In the genomic region with DNA sequence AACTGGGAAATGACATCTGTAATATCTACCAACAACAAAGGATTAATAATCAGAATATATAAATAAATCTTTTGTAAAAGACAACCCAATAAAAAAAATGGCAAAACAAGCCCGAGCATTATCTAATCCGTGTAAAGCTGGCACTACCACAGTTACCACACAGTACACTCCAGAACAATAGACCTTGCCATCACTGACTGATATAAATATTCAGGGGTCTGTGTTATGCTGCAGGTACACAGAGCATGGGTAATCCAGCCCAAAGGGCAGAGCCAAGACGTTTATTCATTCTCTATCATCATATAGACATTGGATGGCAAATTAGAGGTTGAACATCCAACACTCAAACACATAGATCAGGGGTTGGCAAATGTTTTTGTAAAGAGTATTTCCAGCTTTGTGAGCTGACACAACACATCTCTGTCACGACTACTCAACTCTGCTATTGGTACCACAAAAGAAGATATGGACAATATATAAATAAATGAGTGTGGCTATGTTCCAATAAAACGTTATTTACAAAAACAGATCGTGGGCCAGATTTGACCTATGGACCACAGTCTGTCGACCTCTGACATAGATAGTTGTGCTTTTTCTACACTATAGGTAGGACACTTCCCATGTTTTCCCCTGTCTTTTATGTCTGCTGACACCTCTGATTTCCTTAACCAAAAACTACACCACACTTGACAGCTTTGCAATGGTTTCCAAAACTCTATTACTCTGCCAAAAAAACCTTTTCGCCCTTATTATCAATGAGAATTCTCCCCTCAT, we compare ENCODE assay signal across 22 cellular contexts.
DNase-seq lines count a peak whose midpoint lies in the region; TF ChIP-seq lines count a peak whose summit lies in the region.
"Had no signal": no experiment of that assay in that cellular context is flagged by ENCODE, and none has a peak within 500 bp of the region (broad histone marks: within the 10 kb centered on the region; RNA-seq: fewer than 3 reads in every experiment).

No MANE protein-coding gene starts in this region.

- H3K4me3 ChIP-seq in Loucy (ENCODE audit: low read length, poor library complexity, severe bottlenecking) = no peak overlapping the region
- H3K4me3 ChIP-seq: BLaER1, K562, SJSA1 had no signal

- peaks cover 39% of the 10 kb centered on the region for H3K4me1 ChIP-seq in Loucy (ENCODE audit: insufficient read depth, low read length, poor library complexity, severe bottlenecking)

- H3F3A ChIP-seq in Loucy (ENCODE audit: low read depth) = no peaks in the 10 kb centered on the region

- H3K9ac ChIP-seq in Loucy (ENCODE audit: low read depth, low read length, poor library complexity, severe bottlenecking) = no peak overlapping the region
- H3K9ac ChIP-seq: BLaER1 had no signal

- DNase-seq in caudate nucleus (lab: John Stamatoyannopoulos, UW) (no peak), midbrain (lab: John Stamatoyannopoulos, UW) (peak; percentile 7), superior temporal gyrus (ENCODE audit: extremely low spot score) (peak; percentile 44), nucleus accumbens (lab: John Stamatoyannopoulos, UW) (no peak), NCI-H1105 (lab: John Stamatoyannopoulos, UW) (no peak)
- DNase-seq in activated effector memory CD4-positive, alpha-beta T cell treated with anti-CD3 and anti-CD28 coated beads, Interleukin-2, amount 50 U/mL, for 16 hours = no peak
- DNase-seq: Caco-2; CD4-positive, alpha-beta memory T cell; DMS 273 treated with DMSO at 0.1 percent for 48 hours; DMS79 treated with DMSO at 0.1 percent for 48 hours; H7; HFFc6; NCI-H1092 treated with DMSO at 0.1 percent for 48 hours; NCI-H2029 treated with DMSO at 0.1 percent for 48 hours; NCI-H345; NCI-H524; NCI-H774; NK-92 treated with Interleukin-12 subunit alpha and Interleukin-12 subunit beta, amount 100 ng/mL, for 24 hours had no signal

- H3K27ac ChIP-seq in caudate nucleus (ENCODE audit: low read depth, low read length) = peak overlapping the region; percentile 19
- H3K27ac ChIP-seq: BLaER1, SJSA1 had no signal

- no peak for TF ChIP-seq CTCF in Loucy (conservative IDR thresholded peaks at IDR 0.05; ENCODE audit: low read length)

- H4K20me1 ChIP-seq in Loucy (ENCODE audit: insufficient read depth, low read length, poor library complexity, severe bottlenecking) = peaks cover 50% of the 10 kb centered on the region

- H3K27me3 ChIP-seq in Loucy (ENCODE audit: insufficient read depth, low read length, poor library complexity, severe bottlenecking) = no peaks in the 10 kb centered on the region
- H3K27me3 ChIP-seq: BLaER1, SJSA1 had no signal

- no peaks in the 10 kb centered on the region for H3K9me2 ChIP-seq in Loucy (replicated peaks; ENCODE audit: low read depth, low read length)

- peak overlapping the region; percentile 49 for H3K4me2 ChIP-seq in Loucy (ENCODE audit: low read depth, low read length, poor library complexity, severe bottlenecking)
- H3K4me2 ChIP-seq: BLaER1 had no signal

- H3K9me3 ChIP-seq in Loucy (ENCODE audit: insufficient read depth, low read depth, low read length) = no peaks in the 10 kb centered on the region
- H3K9me3 ChIP-seq: BLaER1, Caco-2, SJSA1 had no signal

- peaks cover 74% of the 10 kb centered on the region for H3K79me2 ChIP-seq in Loucy (ENCODE audit: insufficient read depth, low read length)

- no peak overlapping the region for H2AFZ ChIP-seq in Loucy (ENCODE audit: low read length)

- no peaks in the 10 kb centered on the region for H3K36me3 ChIP-seq in Loucy (ENCODE audit: insufficient read depth, low read length)

Comparison
In these comparisons a context has a peak if more than half of its experiments do, and no peak if none do; other contexts are left out.
1. DNase-seq: peak in midbrain (single experiment) and superior temporal gyrus (single experiment); none in caudate nucleus (0 of 61), nucleus accumbens (0 of 56), activated effector memory CD4-positive, alpha-beta T cell treated with anti-CD3 and anti-CD28 coated beads, Interleukin-2, amount 50 U/mL, for 16 hours (single experiment) and NCI-H1105 (single experiment).